ENCODE assay signal across 20 cellular contexts in the genomic region with DNA sequence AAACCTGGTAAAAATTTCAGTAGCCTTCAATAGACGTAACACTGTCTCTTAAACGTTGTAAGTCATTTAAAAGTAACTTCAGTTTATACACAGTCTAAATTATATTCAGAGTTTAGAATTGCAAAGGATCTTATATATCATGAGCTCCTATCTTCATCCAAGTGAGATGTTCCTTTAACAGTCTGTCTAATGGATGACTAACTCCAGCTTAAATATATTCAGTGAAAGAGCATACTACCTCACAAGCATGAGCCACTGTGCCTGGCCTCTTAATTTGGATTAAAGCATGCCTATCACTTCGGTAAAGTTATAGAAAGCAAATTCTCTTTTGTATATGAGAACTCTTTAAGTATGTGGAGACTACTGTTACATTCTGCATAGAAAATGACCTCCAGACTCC. TPM values are rescaled to one million over a fixed set of nuclear protein-coding genes. Genes with fewer than 3 reads are reported as not detected.
A peak's percentile ranks its signal among the peaks of the same experiment; 100 is the strongest.
DNase-seq lines count a peak whose midpoint lies in the region; ATAC-seq and TF ChIP-seq lines count a peak whose summit lies in the region.
"Had no signal": no experiment of that assay in that cellular context is flagged by ENCODE, and none has a peak within 500 bp of the region (broad histone marks: within the 10 kb centered on the region; RNA-seq: fewer than 3 reads in every experiment).

No MANE protein-coding gene starts in this region.

- TF ChIP-seq POLR2A in gastrocnemius medialis (IDR thresholded peaks at IDR 0.05) = no peak

- no peak overlapping the region for H3K27ac Mint-ChIP-seq in activated T-cell treated with anti-CD3 and anti-CD28 coated beads, Interleukin-2, amount 50 U/mL, for 24 hours

- H3K4me3 ChIP-seq in right cardiac atrium (ENCODE audit: low read length) (peak overlapping the region; percentile 5), gastrocnemius medialis (no peak overlapping the region)

- TF ChIP-seq CTCF in gastrocnemius medialis (IDR thresholded peaks at IDR 0.05 in 4 of 5, conservative IDR thresholded peaks at IDR 0.05 in 1 of 5) = no peak

- intact Hi-C loops in right cardiac atrium (cut with DNase I) (no loop called here), Right ventricle myocardium inferior (cut with DNase I) (no loop called here), gastrocnemius medialis (cut with DNase I; ENCODE audit: low total_unique reads) (loop anchor here (10.0 kb wide), 1 partner anchor 198 kb away; a partner anchor contains a TSS)

- 84% methylated on average over 3 of the region's 3 CpGs for WGBS in right cardiac atrium

- H3K9me3 ChIP-seq in right cardiac atrium (ENCODE audit: control insufficient read depth, low read length) = no peaks in the 10 kb centered on the region
- H3K9me3 ChIP-seq in gastrocnemius medialis = no peaks in the 10 kb centered on the region
- H3K9me3 ChIP-seq: BE2C, Caco-2 had no signal

- DNase-seq in right cardiac atrium = no peak
- no peak for DNase-seq in Right ventricle myocardium inferior (ENCODE audit: missing footprints)
- peak; percentile 11 for DNase-seq in iris pigment epithelial cell (ENCODE audit: low read depth)
- DNase-seq in gastrocnemius medialis = no peak
- DNase-seq in activated effector memory CD4-positive, alpha-beta T cell treated with Interleukin-2 at 50 U/mL for 16 hours = no peak
- no peak for DNase-seq in activated T-cell treated with anti-CD3 and anti-CD28 coated beads, Interleukin-2, amount 50 U/mL, for 24 hours
- DNase-seq: 8988T; BE2C; C1 segment of cervical spinal cord; Caco-2; CD4-positive, CD25-positive, alpha-beta regulatory T cell; DMS79; GDM1; GOT3; H7; HFFc6 had no signal

- no peaks in the 10 kb centered on the region for H3K27me3 Mint-ChIP-seq in activated T-cell treated with anti-CD3 and anti-CD28 coated beads, Interleukin-2, amount 50 U/mL, for 24 hours
- H3K27me3 Mint-ChIP-seq: CD4-positive, CD25-positive, alpha-beta regulatory T cell had no signal

- H3K9me3 Mint-ChIP-seq in activated T-cell treated with anti-CD3 and anti-CD28 coated beads, Interleukin-2, amount 50 U/mL, for 24 hours = no peaks in the 10 kb centered on the region
- H3K9me3 Mint-ChIP-seq: CD4-positive, CD25-positive, alpha-beta regulatory T cell; HFFc6 had no signal

- peaks cover 12% of the 10 kb centered on the region for H3K36me3 Mint-ChIP-seq in activated T-cell treated with anti-CD3 and anti-CD28 coated beads, Interleukin-2, amount 50 U/mL, for 24 hours (ENCODE audit: low read depth)
- H3K36me3 Mint-ChIP-seq: CD4-positive, CD25-positive, alpha-beta regulatory T cell had no signal

- in situ Hi-C loops in gastrocnemius medialis (cut with MboI; ENCODE audit: low sequenced_read_pairs in 4 of 4) = no loop called here

- H3K27me3 ChIP-seq in right cardiac atrium (ENCODE audit: control insufficient read depth, insufficient read depth) (no peaks in the 10 kb centered on the region), gastrocnemius medialis (no peaks in the 10 kb centered on the region)
- H3K27me3 ChIP-seq: BE2C had no signal

- H3K36me3 ChIP-seq in gastrocnemius medialis = peaks cover 0 to 30% of the 10 kb centered on the region in 2 donors

- H3K4me1 ChIP-seq in right cardiac atrium (ENCODE audit: control insufficient read depth, insufficient read depth, low read length) (peaks cover 3% of the 10 kb centered on the region), gastrocnemius medialis (peaks cover 32 to 58% of the 10 kb centered on the region in 2 donors)
- H3K4me1 ChIP-seq: BE2C had no signal

- ATAC-seq in right cardiac atrium = no peak
- no peak for ATAC-seq in Right ventricle myocardium inferior
- ATAC-seq in SK-N-SH treated with all-trans-retinoic acid at 6 μM for 48 hours = peak; percentile 51
- peak; percentile 38 to 51 for ATAC-seq in gastrocnemius medialis
- no peak for ATAC-seq in GM19452 (IDR thresholded peaks at IDR 0.05; ENCODE audit: unreplicated experiment)
- ATAC-seq: HCT116, HepG2 had no signal

- H3K4me3 Mint-ChIP-seq in activated T-cell treated with anti-CD3 and anti-CD28 coated beads, Interleukin-2, amount 50 U/mL, for 24 hours = no peak overlapping the region
- H3K4me3 Mint-ChIP-seq: HFFc6 had no signal

- peaks cover 32% of the 10 kb centered on the region for H3K4me1 Mint-ChIP-seq in activated T-cell treated with anti-CD3 and anti-CD28 coated beads, Interleukin-2, amount 50 U/mL, for 24 hours (ENCODE audit: low read depth)

- H3K27ac ChIP-seq in right cardiac atrium (ENCODE audit: low read length) (no peak overlapping the region), gastrocnemius medialis (peak overlapping the region; percentile 55 to 99 (median 68))

TF ChIP-seq in SK-N-SH treated with all-trans-retinoic acid at 6 μM for 48 hours, 23 proteins besides CTCF, POLR2A, EP300 and RAD21:
- TF ChIP-seq TOX (CRISPR knock-in tag; IDR thresholded peaks at IDR 0.05; ENCODE audit: borderline replicate concordance) = no peak
- no peak for TF ChIP-seq TCF4 (CRISPR knock-in tag; IDR thresholded peaks at IDR 0.05; ENCODE audit: borderline replicate concordance)
- no peak for TF ChIP-seq ISL1 (CRISPR knock-in tag; IDR thresholded peaks at IDR 0.05)
- no peak for TF ChIP-seq PPARA (CRISPR knock-in tag; IDR thresholded peaks at IDR 0.05; ENCODE audit: borderline replicate concordance)
- no peak for TF ChIP-seq RARB (CRISPR knock-in tag; IDR thresholded peaks at IDR 0.05)
- TF ChIP-seq, protein P1, sequence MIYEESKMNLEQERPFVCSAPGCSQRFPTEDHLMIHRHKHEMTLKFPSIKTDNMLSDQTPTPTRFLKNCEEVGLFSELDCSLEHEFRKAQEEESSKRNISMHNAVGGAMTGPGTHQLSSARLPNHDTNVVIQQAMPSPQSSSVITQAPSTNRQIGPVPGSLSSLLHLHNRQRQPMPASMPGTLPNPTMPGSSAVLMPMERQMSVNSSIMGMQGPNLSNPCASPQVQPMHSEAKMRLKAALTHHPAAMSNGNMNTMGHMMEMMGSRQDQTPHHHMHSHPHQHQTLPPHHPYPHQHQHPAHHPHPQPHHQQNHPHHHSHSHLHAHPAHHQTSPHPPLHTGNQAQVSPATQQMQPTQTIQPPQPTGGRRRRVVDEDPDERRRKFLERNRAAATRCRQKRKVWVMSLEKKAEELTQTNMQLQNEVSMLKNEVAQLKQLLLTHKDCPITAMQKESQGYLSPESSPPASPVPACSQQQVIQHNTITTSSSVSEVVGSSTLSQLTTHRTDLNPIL (CRISPR knock-in tag; IDR thresholded peaks at IDR 0.05; ENCODE audit: low read depth) = no peak
- TF ChIP-seq, protein P2, sequence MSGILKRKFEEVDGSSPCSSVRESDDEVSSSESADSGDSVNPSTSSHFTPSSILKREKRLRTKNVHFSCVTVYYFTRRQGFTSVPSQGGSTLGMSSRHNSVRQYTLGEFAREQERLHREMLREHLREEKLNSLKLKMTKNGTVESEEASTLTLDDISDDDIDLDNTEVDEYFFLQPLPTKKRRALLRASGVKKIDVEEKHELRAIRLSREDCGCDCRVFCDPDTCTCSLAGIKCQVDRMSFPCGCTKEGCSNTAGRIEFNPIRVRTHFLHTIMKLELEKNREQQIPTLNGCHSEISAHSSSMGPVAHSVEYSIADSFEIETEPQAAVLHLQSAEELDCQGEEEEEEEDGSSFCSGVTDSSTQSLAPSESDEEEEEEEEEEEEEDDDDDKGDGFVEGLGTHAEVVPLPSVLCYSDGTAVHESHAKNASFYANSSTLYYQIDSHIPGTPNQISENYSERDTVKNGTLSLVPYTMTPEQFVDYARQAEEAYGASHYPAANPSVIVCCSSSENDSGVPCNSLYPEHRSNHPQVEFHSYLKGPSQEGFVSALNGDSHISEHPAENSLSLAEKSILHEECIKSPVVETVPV (CRISPR knock-in tag; IDR thresholded peaks at IDR 0.05) = no peak
- TF ChIP-seq ESRRG (CRISPR knock-in tag; IDR thresholded peaks at IDR 0.05) = no peak

RNA-seq across cellular contexts. Expression of a gene that starts 7.0 kb away (rescaled TPM):
- total RNA-seq in right cardiac atrium = 10 to 100 TPM; 50.1 to 61.0 (median 58.2) TPM
- polyA plus RNA-seq in right cardiac atrium = 17.2 TPM
- total RNA-seq in Right ventricle myocardium inferior = 65.2 TPM
- 100 to 1,000 TPM in 3 of 4 donors, 10 to 100 TPM in 1; 77.7 to 184 (median 111) TPM for total RNA-seq in gastrocnemius medialis

RNA-seq across cellular contexts. Expression of a gene that starts 20.0 kb away (rescaled TPM):
- total RNA-seq in right cardiac atrium = 10 to 100 TPM; 17.7 to 21.1 (median 19.7) TPM
- polyA plus RNA-seq in right cardiac atrium = 13.4 TPM
- total RNA-seq in Right ventricle myocardium inferior = 19.3 TPM
- total RNA-seq in gastrocnemius medialis = 10 to 100 TPM; 15.6 to 33.1 (median 21.6) TPM

RNA-seq across cellular contexts. Expression of a gene that starts 34.4 kb away (rescaled TPM):
- total RNA-seq in right cardiac atrium = 10 to 100 TPM; 23.1 to 27.0 (median 25.1) TPM
- 16.3 TPM for polyA plus RNA-seq in right cardiac atrium
- total RNA-seq in Right ventricle myocardium inferior = 17.9 TPM
- 100 to 1,000 TPM in 1 of 4 donors, 10 to 100 TPM in 3; 18.0 to 126 (median 26.7) TPM for total RNA-seq in gastrocnemius medialis

Comparison
In these comparisons a context has a peak if more than half of its experiments do, and no peak if none do; other contexts are left out.
1. ATAC-seq: peak in SK-N-SH treated with all-trans-retinoic acid at 6 μM for 48 hours (single experiment) and gastrocnemius medialis (2 of 2); none in right cardiac atrium (0 of 2), Right ventricle myocardium inferior (single experiment) and GM19452 (single experiment).